ENCODE assay signal across 12 cellular contexts in the genomic region with DNA sequence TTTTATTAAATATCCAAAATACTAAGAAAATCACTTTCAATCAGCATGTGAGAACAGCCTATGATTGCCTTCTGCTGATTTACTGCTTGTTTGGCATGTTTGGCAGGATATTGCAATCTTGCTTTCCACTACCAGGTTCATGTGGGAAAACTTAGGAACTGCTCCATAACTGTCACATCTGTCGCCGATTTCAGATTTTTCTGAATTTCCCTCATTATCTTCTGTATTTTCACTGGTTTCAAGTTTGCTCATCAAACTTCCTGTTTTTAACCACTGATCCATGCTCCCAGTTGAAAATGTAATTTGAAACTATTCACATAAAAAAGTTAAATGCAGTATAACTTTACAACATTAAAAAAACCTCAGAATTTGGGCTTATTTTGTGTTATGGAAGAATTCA.
A peak's percentile ranks its signal among the peaks of the same experiment; 100 is the strongest.
DNase-seq lines count a peak whose midpoint lies in the region; ATAC-seq, FAIRE-seq and TF ChIP-seq lines count a peak whose summit lies in the region.
"Had no signal": no experiment of that assay in that cellular context is flagged by ENCODE, and none has a peak within 500 bp of the region (broad histone marks: within the 10 kb centered on the region; RNA-seq: fewer than 3 reads in every experiment).

No MANE protein-coding gene starts in this region.

- H3K27me3 ChIP-seq in gastroesophageal sphincter = no peaks in the 10 kb centered on the region
- H3K27me3 ChIP-seq: testis had no signal

- no peaks in the 10 kb centered on the region for H3K27me3 Mint-ChIP-seq in stimulated activated naive CD8-positive, alpha-beta T cell treated with anti-CD3 and anti-CD28 coated beads, Interleukin-15, Interleukin-2, amounts not matched to agents 100 ng/mL and 50 ng/mL, for 24 hours
- H3K27me3 Mint-ChIP-seq: activated naive CD4-positive, alpha-beta T cell treated with anti-CD3 and anti-CD28 coated beads, Interleukin-2, amount 10 ng/mL, durations not matched to agents 7 days and 5 days had no signal

- no peak for TF ChIP-seq EP300 in gastroesophageal sphincter (IDR thresholded peaks at IDR 0.05)

- 35 to 56% methylated on average over 2 of the region's 2 CpGs for WGBS in gastroesophageal sphincter (ENCODE audit: low coverage in 1 of 2), 2 donors

- H3K4me1 ChIP-seq in gastroesophageal sphincter = peaks cover 3 to 23% (median 9%) of the 10 kb centered on the region in 3 donors
- H3K4me1 ChIP-seq: testis had no signal

- H3K27ac ChIP-seq in gastroesophageal sphincter = no peak overlapping the region
- H3K27ac ChIP-seq: testis had no signal

- no peak for ATAC-seq in stimulated activated naive CD8-positive, alpha-beta T cell treated with anti-CD3 and anti-CD28 coated beads, Interleukin-15, Interleukin-2, amounts not matched to agents 100 U/mL and 50 U/mL, for 24 hours
- ATAC-seq in HG03196 (IDR thresholded peaks at IDR 0.05; ENCODE audit: unreplicated experiment) (no peak), gastroesophageal sphincter (no peak)

- H3K4me1 Mint-ChIP-seq in stimulated activated naive CD8-positive, alpha-beta T cell treated with anti-CD3 and anti-CD28 coated beads, Interleukin-15, Interleukin-2, amounts not matched to agents 100 ng/mL and 50 ng/mL, for 24 hours (ENCODE audit: low read depth) = peaks cover 46% of the 10 kb centered on the region
- H3K4me1 Mint-ChIP-seq: neural crest cell had no signal

- no peaks in the 10 kb centered on the region for H3K36me3 ChIP-seq in gastroesophageal sphincter

- TF ChIP-seq CTCF in fibroblast of villous mesenchyme (IDR thresholded peaks at IDR 0.05; ENCODE audit: insufficient read depth, low read depth, low read length) (no peak), gastroesophageal sphincter (IDR thresholded peaks at IDR 0.05) (no peak)

- no peak for DNase-seq in stimulated activated naive CD8-positive, alpha-beta T cell treated with anti-CD3 and anti-CD28 coated beads, Interleukin-15, Interleukin-2, amounts not matched to agents 100 U/mL and 50 U/mL, for 24 hours
- DNase-seq in RCC 7860 (ENCODE audit: low spot score) (peak; percentile 41), fibroblast of villous mesenchyme (ENCODE audit: low read depth) (peak; percentile 43), NCI-H748 treated with DMSO at 0.1 percent for 48 hours (lab: John Stamatoyannopoulos, UW) (no peak), NK-92 (lab: John Stamatoyannopoulos, UW; ENCODE audit: unreplicated experiment) (no peak)
- DNase-seq: activated naive CD4-positive, alpha-beta T cell treated with anti-CD3 and anti-CD28 coated beads, Interleukin-2, amount 10 ng/mL, durations not matched to agents 7 days and 5 days; COR-L47; testis had no signal

- FAIRE-seq in RCC 7860 (lab: Jason Lieb, UNC) = no peak

- peak overlapping the region; percentile 35 for H3K4me3 Mint-ChIP-seq in stimulated activated naive CD8-positive, alpha-beta T cell treated with anti-CD3 and anti-CD28 coated beads, Interleukin-15, Interleukin-2, amounts not matched to agents 100 ng/mL and 50 ng/mL, for 24 hours
- H3K4me3 Mint-ChIP-seq: activated naive CD4-positive, alpha-beta T cell treated with anti-CD3 and anti-CD28 coated beads, Interleukin-2, amount 10 ng/mL, durations not matched to agents 7 days and 5 days; neural crest cell had no signal

- no peaks in the 10 kb centered on the region for H3K9me3 Mint-ChIP-seq in stimulated activated naive CD8-positive, alpha-beta T cell treated with anti-CD3 and anti-CD28 coated beads, Interleukin-15, Interleukin-2, amounts not matched to agents 100 ng/mL and 50 ng/mL, for 24 hours
- H3K9me3 Mint-ChIP-seq: neural crest cell had no signal

- H3K27ac Mint-ChIP-seq in stimulated activated naive CD8-positive, alpha-beta T cell treated with anti-CD3 and anti-CD28 coated beads, Interleukin-15, Interleukin-2, amounts not matched to agents 100 ng/mL and 50 ng/mL, for 24 hours = peak overlapping the region; percentile 56
- H3K27ac Mint-ChIP-seq: activated naive CD4-positive, alpha-beta T cell treated with anti-CD3 and anti-CD28 coated beads, Interleukin-2, amount 10 ng/mL, durations not matched to agents 7 days and 5 days had no signal

- TF ChIP-seq POLR2A in gastroesophageal sphincter (IDR thresholded peaks at IDR 0.05) = no peak

- H3K36me3 Mint-ChIP-seq in stimulated activated naive CD8-positive, alpha-beta T cell treated with anti-CD3 and anti-CD28 coated beads, Interleukin-15, Interleukin-2, amounts not matched to agents 100 ng/mL and 50 ng/mL, for 24 hours (ENCODE audit: low read depth) = no peaks in the 10 kb centered on the region
- H3K36me3 Mint-ChIP-seq: activated naive CD4-positive, alpha-beta T cell treated with anti-CD3 and anti-CD28 coated beads, Interleukin-2, amount 10 ng/mL, durations not matched to agents 7 days and 5 days had no signal

- no peaks in the 10 kb centered on the region for H3K9me3 ChIP-seq in gastroesophageal sphincter
- H3K9me3 ChIP-seq: testis had no signal

- no peak overlapping the region for H3K4me3 ChIP-seq in fibroblast of villous mesenchyme (ENCODE audit: low read depth, low read length)
- no peak overlapping the region for H3K4me3 ChIP-seq in gastroesophageal sphincter
- H3K4me3 ChIP-seq: testis had no signal

Comparison
In these comparisons a context has a peak if more than half of its experiments do, and no peak if none do; other contexts are left out.
1. DNase-seq: peak in RCC 7860 (single experiment) and fibroblast of villous mesenchyme (single experiment); none in stimulated activated naive CD8-positive, alpha-beta T cell treated with anti-CD3 and anti-CD28 coated beads, Interleukin-15, Interleukin-2, amounts not matched to agents 100 U/mL and 50 U/mL, for 24 hours (single experiment), NCI-H748 treated with DMSO at 0.1 percent for 48 hours (single experiment) and NK-92 (single experiment).